ENCODE assay signal across 8 cellular contexts in genomic region chr10:121975295-121976086, GRCh38. TPM values are rescaled to one million over a fixed set of nuclear protein-coding genes. Genes with fewer than 3 reads are reported as not detected.
DNase-seq lines count a peak whose midpoint lies in the region; ATAC-seq and TF ChIP-seq lines count a peak whose summit lies in the region.

No MANE protein-coding gene starts in this region.

- peaks cover 9% of the 10 kb centered on the region for H3K36me3 Mint-ChIP-seq in CD4-positive, CD25-positive, alpha-beta regulatory T cell
- H3K36me3 Mint-ChIP-seq in activated B cell treated with CpG ODN at 0.5 μM for 24 hours (ENCODE audit: low read depth), result peaks cover 20% of the 10 kb centered on the region
- H3K36me3 Mint-ChIP-seq in stimulated activated memory B cell treated with anti-CD40 and anti-IgM and Interleukin-4, amounts not matched to agents 10 μg/mL and 1 μg/mL and 100 μg/mL, for 72 hours, result peaks cover 17% of the 10 kb centered on the region

- peaks cover 7% of the 10 kb centered on the region for H3K36me3 ChIP-seq in CD4-positive, CD25-positive, alpha-beta regulatory T cell (ENCODE audit: control insufficient read depth, insufficient read depth, low read length)
- peaks cover 4 to 5% of the 10 kb centered on the region in 2 experiments; a peak in 3 of 4 replicates for H3K36me3 ChIP-seq in HCT116 (ENCODE audit: control insufficient read depth in 1 of 2, insufficient read depth in 2 of 2, low read length in 2 of 2)

- no peak overlapping the region for H2AFZ ChIP-seq in HCT116 (ENCODE audit: low read depth, low read length, poor library complexity, severe bottlenecking)

- TF ChIP-seq RAD21 in HCT116 (IDR thresholded peaks at IDR 0.05; ENCODE audit: low read depth), result no peak

- peaks cover 26% of the 10 kb centered on the region for H3K79me2 ChIP-seq in HCT116 (ENCODE audit: insufficient read depth, low read length)

- no peaks in the 10 kb centered on the region for H3K9me3 ChIP-seq in CD4-positive, CD25-positive, alpha-beta regulatory T cell (ENCODE audit: control insufficient read depth in 2 of 2, low read length in 2 of 2)
- H3K9me3 ChIP-seq in HCT116 (ENCODE audit: control insufficient read depth in 1 of 2, insufficient read depth in 1 of 2, low read depth in 1 of 2, low read length in 2 of 2), result peaks cover 14 to 21% of the 10 kb centered on the region in 2 experiments; a peak in 3 of 4 replicates
- no peaks in the 10 kb centered on the region for H3K9me3 ChIP-seq in right cardiac atrium (ENCODE audit: control insufficient read depth, low read length)

- BruUV-seq in HCT116 (replicated peaks; lab: Mats Ljungman, UMichigan), result no TSS peak

- peaks cover 19% of the 10 kb centered on the region for H3K4me1 ChIP-seq in CD4-positive, CD25-positive, alpha-beta regulatory T cell (ENCODE audit: control insufficient read depth, insufficient read depth, low read length, poor library complexity, severe bottlenecking)
- H3K4me1 ChIP-seq in HCT116 (ENCODE audit: control insufficient read depth in 1 of 2, insufficient read depth in 2 of 2, low read length in 2 of 2) (peaks cover 7 to 13% of the 10 kb centered on the region in 2 experiments; a peak in 3 of 4 replicates), right cardiac atrium (ENCODE audit: control insufficient read depth, insufficient read depth, low read length) (peaks cover 5% of the 10 kb centered on the region)

- H3K27me3 ChIP-seq in CD4-positive, CD25-positive, alpha-beta regulatory T cell (ENCODE audit: control insufficient read depth, insufficient read depth, low read length), result no peaks in the 10 kb centered on the region
- no peaks in the 10 kb centered on the region for H3K27me3 ChIP-seq in HCT116 (ENCODE audit: insufficient read depth, low read length)
- H3K27me3 ChIP-seq in right cardiac atrium (ENCODE audit: control insufficient read depth, insufficient read depth), result no peaks in the 10 kb centered on the region

- peaks cover 0 to 2% (median 0%) of the 10 kb centered on the region in 7 donors for H3K9me3 Mint-ChIP-seq in CD4-positive, CD25-positive, alpha-beta regulatory T cell
- no peaks in the 10 kb centered on the region for H3K9me3 Mint-ChIP-seq in activated B cell treated with CpG ODN at 0.5 μM for 24 hours
- no peaks in the 10 kb centered on the region for H3K9me3 Mint-ChIP-seq in stimulated activated memory B cell treated with anti-CD40 and anti-IgM and Interleukin-4, amounts not matched to agents 10 μg/mL and 1 μg/mL and 100 μg/mL, for 72 hours

- H3K9ac ChIP-seq in HCT116 (ENCODE audit: low read length), result peak overlapping the region; percentile 91

- no peaks in the 10 kb centered on the region for H4K20me1 ChIP-seq in HCT116 (ENCODE audit: insufficient read depth)

- RAD21 ChIA-PET in HCT116 (lab: Charles Lee; ENCODE audit: low non-redundant PET in 1 of 2, low total read pairs in 2 of 2, uncharacterized antibody in 2 of 2, unreplicated experiment in 2 of 2), result no interaction called here

- H3K27me3 Mint-ChIP-seq in CD4-positive, CD25-positive, alpha-beta regulatory T cell, result no peaks in the 10 kb centered on the region
- H3K27me3 Mint-ChIP-seq in activated B cell treated with CpG ODN at 0.5 μM for 24 hours, result no peaks in the 10 kb centered on the region
- no peaks in the 10 kb centered on the region for H3K27me3 Mint-ChIP-seq in stimulated activated memory B cell treated with anti-CD40 and anti-IgM and Interleukin-4, amounts not matched to agents 10 μg/mL and 1 μg/mL and 100 μg/mL, for 72 hours

- peak overlapping the region; percentile 74 to 90 (median 84) for H3K4me3 Mint-ChIP-seq in CD4-positive, CD25-positive, alpha-beta regulatory T cell
- H3K4me3 Mint-ChIP-seq in activated B cell treated with CpG ODN at 0.5 μM for 24 hours, result peak overlapping the region; percentile 79
- peak overlapping the region; percentile 81 for H3K4me3 Mint-ChIP-seq in stimulated activated memory B cell treated with anti-CD40 and anti-IgM and Interleukin-4, amounts not matched to agents 10 μg/mL and 1 μg/mL and 100 μg/mL, for 72 hours

- no peak for TF ChIP-seq POLR2A in HCT116 (IDR thresholded peaks at IDR 0.05; ENCODE audit: borderline replicate concordance, extremely low read depth, insufficient read depth, insufficient read length)

- CTCF ChIA-PET in HCT116 (lab: Charles Lee), result interaction anchor here (1.3 kb wide), 2 partner anchors 75 to 76 kb away, joined by 3 read pairs; no protein-coding TSS in a partner anchor
- CTCF ChIA-PET in activated B cell treated with CpG ODN at 0.5 μM for 24 hours (lab: Charles Lee), result no interaction called here

- peak overlapping the region in 1 of 3 donors; percentile 7 for H3K27ac Mint-ChIP-seq in CD4-positive, CD25-positive, alpha-beta regulatory T cell
- H3K27ac Mint-ChIP-seq in activated B cell treated with CpG ODN at 0.5 μM for 24 hours, result no peak overlapping the region
- no peak overlapping the region for H3K27ac Mint-ChIP-seq in stimulated activated memory B cell treated with anti-CD40 and anti-IgM and Interleukin-4, amounts not matched to agents 10 μg/mL and 1 μg/mL and 100 μg/mL, for 72 hours

- H3K4me1 Mint-ChIP-seq in CD4-positive, CD25-positive, alpha-beta regulatory T cell, result peaks cover 17 to 37% (median 23%) of the 10 kb centered on the region in 4 donors
- peaks cover 26% of the 10 kb centered on the region for H3K4me1 Mint-ChIP-seq in activated B cell treated with CpG ODN at 0.5 μM for 24 hours
- peaks cover 29% of the 10 kb centered on the region for H3K4me1 Mint-ChIP-seq in stimulated activated memory B cell treated with anti-CD40 and anti-IgM and Interleukin-4, amounts not matched to agents 10 μg/mL and 1 μg/mL and 100 μg/mL, for 72 hours

- no peak for ATAC-seq in CD4-positive, CD25-positive, alpha-beta regulatory T cell (ENCODE audit: low read depth in 2 of 2)
- ATAC-seq in HCT116 (peak; percentile 43), activated B cell treated with CpG ODN at 0.5 μM for 24 hours (ENCODE audit: low read depth) (no peak), right cardiac atrium (peak; percentile 14 to 33), HG03432 (IDR thresholded peaks at IDR 0.05; ENCODE audit: unreplicated experiment) (no peak), HG02571 (IDR thresholded peaks at IDR 0.05; ENCODE audit: unreplicated experiment) (no peak), HG03159 (IDR thresholded peaks at IDR 0.05; ENCODE audit: unreplicated experiment) (no peak)
- no peak for ATAC-seq in stimulated activated memory B cell treated with anti-CD40 and anti-IgM and Interleukin-4, amounts not matched to agents 10 μg/mL and 1 μg/mL and 100 μg/mL, for 72 hours

- 39% methylated on average over 21 of the region's 21 CpGs for WGBS in right cardiac atrium

- intact Hi-C loops in HCT116 (cut with micrococcal nuclease), result loop anchor here (2.0 kb wide), 1 partner anchor 47 kb away; the partner anchor contains the start of gene ATE1
- intact Hi-C loops in activated B cell treated with CpG ODN at 0.5 μM for 24 hours (cut with micrococcal nuclease), result loop anchor here (1.0 to 2.0 kb wide), 3 partner anchors 47 to 1124 kb away; partner anchors contain the start of genes ATE1, PLEKHA1 and WDR11
- intact Hi-C loops in right cardiac atrium (cut with DNase I), result no loop called here

- no peak for DNase-seq in CD4-positive, CD25-positive, alpha-beta regulatory T cell
- no peak for DNase-seq in HCT116 (ENCODE audit: low read depth, low spot score)
- DNase-seq in activated B cell treated with CpG ODN at 0.5 μM for 24 hours, result no peak
- DNase-seq in right cardiac atrium, result no peak

- TF ChIP-seq CTCF in HCT116 (IDR thresholded peaks at IDR 0.05 in 2 of 3, conservative IDR thresholded peaks at IDR 0.05 in 1 of 3; ENCODE audit: borderline replicate concordance in 1 of 3, insufficient read depth in 1 of 3, low read depth in 2 of 3, low read length in 2 of 3) (peak in 1 of 3 experiments; percentile 83; a peak in 2 of 6 replicates), activated B cell treated with CpG ODN at 0.5 μM for 24 hours (IDR thresholded peaks at IDR 0.05) (no peak)

- peak overlapping the region; percentile 85 for H3K4me3 ChIP-seq in CD4-positive, CD25-positive, alpha-beta regulatory T cell (ENCODE audit: low read depth, low read length)
- H3K4me3 ChIP-seq in HCT116 (replicated peaks in 1 of 2; ENCODE audit: low read depth in 1 of 2, low read length in 2 of 2) (peak overlapping the region; percentile 80 to 83), right cardiac atrium (ENCODE audit: low read length) (peak overlapping the region; percentile 100)

- no peaks in the 10 kb centered on the region for H3K9me2 ChIP-seq in HCT116 (ENCODE audit: insufficient read depth)

- H3K4me2 ChIP-seq in HCT116 (ENCODE audit: low read length), result peak overlapping the region; percentile 94

- POLR2A ChIA-PET in HCT116 (lab: Charles Lee), result interaction anchor here (0.7 kb wide), 2 partner anchors 31 to 166 kb away, joined by 3 read pairs; no protein-coding TSS in a partner anchor
- POLR2A ChIA-PET in activated B cell treated with CpG ODN at 0.5 μM for 24 hours (lab: Charles Lee), result interaction anchor here (1.4 kb wide), 1 partner anchor 48 kb away, joined by 6 read pairs; the partner anchor contains the start of gene ATE1

- peak overlapping the region; percentile 63 for H3K27ac ChIP-seq in CD4-positive, CD25-positive, alpha-beta regulatory T cell (ENCODE audit: insufficient read depth, low read length, poor library complexity, severe bottlenecking)
- H3K27ac ChIP-seq in HCT116 (ENCODE audit: low read depth, low read length), result peak overlapping the region; percentile 99
- H3K27ac ChIP-seq in right cardiac atrium (ENCODE audit: low read length), result peak overlapping the region; percentile 98

TF ChIP-seq in HCT116, 20 proteins besides CTCF, POLR2A, EP300 and RAD21 (continues in another document):
- TF ChIP-seq CBX3 (IDR thresholded peaks at IDR 0.05; ENCODE audit: low read depth) (no peak; the same call in 1 of the 2 replicates), ZFX (IDR thresholded peaks at IDR 0.05) (no peak)

RNA-seq across cellular contexts. Expression of gene NSMCE4A, which starts 0.5 kb away (rescaled TPM):
- 52.0 TPM for total RNA-seq in CD4-positive, CD25-positive, alpha-beta regulatory T cell
- 10 to 100 TPM; 42.7 to 59.7 (median 56.7) TPM for polyA plus RNA-seq in CD4-positive, CD25-positive, alpha-beta regulatory T cell
- total RNA-seq in HCT116 (2021; ENCODE audit: unreplicated experiment) (70.6 TPM), activated B cell treated with CpG ODN at 0.5 μM for 24 hours (70.3 and 78.0 TPM in 2 replicates), right cardiac atrium (10 to 100 TPM; 30.3 to 43.1 (median 35.0) TPM)
- 29.2 and 42.4 TPM in 2 replicates for polyA plus RNA-seq in HCT116 (2012)
- polyA plus RNA-seq in right cardiac atrium, result 48.0 TPM

RNA-seq across cellular contexts. Expression of gene TACC2, which starts 13.5 kb away (rescaled TPM):
- not detected for total RNA-seq in CD4-positive, CD25-positive, alpha-beta regulatory T cell
- polyA plus RNA-seq in CD4-positive, CD25-positive, alpha-beta regulatory T cell, result not detected
- total RNA-seq in HCT116 (2021; ENCODE audit: unreplicated experiment), result 38.6 TPM
- polyA plus RNA-seq in HCT116 (2012), result 26.0 and 30.6 TPM in 2 replicates
- total RNA-seq in activated B cell treated with CpG ODN at 0.5 μM for 24 hours, result not detected in 2 replicates
- total RNA-seq in right cardiac atrium, result 100 to 1,000 TPM; 274 to 370 (median 307) TPM
- polyA plus RNA-seq in right cardiac atrium, result 234 TPM

RNA-seq across cellular contexts. Expression of gene ATE1, which starts 47.7 kb away (rescaled TPM):
- 34.5 TPM for total RNA-seq in CD4-positive, CD25-positive, alpha-beta regulatory T cell
- 10 to 100 TPM; 29.9 to 39.5 (median 34.3) TPM for polyA plus RNA-seq in CD4-positive, CD25-positive, alpha-beta regulatory T cell
- total RNA-seq in HCT116 (2021; ENCODE audit: unreplicated experiment), result 39.2 TPM
- polyA plus RNA-seq in HCT116 (2012), result 11.9 and 14.2 TPM in 2 replicates
- 26.0 and 31.0 TPM in 2 replicates for total RNA-seq in activated B cell treated with CpG ODN at 0.5 μM for 24 hours
- 10 to 100 TPM; 47.7 to 55.8 (median 48.7) TPM for total RNA-seq in right cardiac atrium
- 15.1 TPM for polyA plus RNA-seq in right cardiac atrium

Comparison
In these comparisons a context has a peak if more than half of its experiments do, and no peak if none do; other contexts are left out.
1. ATAC-seq: peak in HCT116 (single experiment) and right cardiac atrium (2 of 2); none in CD4-positive, CD25-positive, alpha-beta regulatory T cell (0 of 2), activated B cell treated with CpG ODN at 0.5 μM for 24 hours (single experiment), stimulated activated memory B cell treated with anti-CD40 and anti-IgM and Interleukin-4, amounts not matched to agents 10 μg/mL and 1 μg/mL and 100 μg/mL, for 72 hours (single experiment), HG03432 (single experiment), HG02571 (single experiment) and HG03159 (single experiment).
2. RNA of gene TACC2, which starts 13.5 kb away (total RNA-seq): 274 to 370 TPM in right cardiac atrium and 38.6 TPM in HCT116 (single experiment); not detected in CD4-positive, CD25-positive, alpha-beta regulatory T cell (single experiment) and not detected in activated B cell treated with CpG ODN at 0.5 μM for 24 hours; every median in the first group is over 10 times any median in the second.
3. intact Hi-C loops: an anchor here in HCT116 (2.0 kb wide) and activated B cell treated with CpG ODN at 0.5 μM for 24 hours (1.0 to 2.0 kb wide); none called in right cardiac atrium.
4. Peak in every context shown above with its lines, with median percentiles within 50 percentile points of each other: H3K27ac ChIP-seq, H3K4me3 ChIP-seq and H3K4me3 Mint-ChIP-seq.